ENCODE assay signal across 1 cellular context in genomic region chr12:56078931-56079728, GRCh38.
A peak's percentile ranks its signal among the peaks of the same experiment; 100 is the strongest.
TF ChIP-seq lines count a peak whose summit lies in the region.

No MANE protein-coding gene starts in this region.

TF ChIP-seq in K562, 482 proteins besides CTCF, POLR2A, EP300 and RAD21 (continued from another document):
- TF ChIP-seq CBFA2T2 (conservative IDR thresholded peaks at IDR 0.05), result no peak
- peak; percentile 59; the same call in 1 of the 2 replicates for TF ChIP-seq HNRNPL (IDR thresholded peaks at IDR 0.05; ENCODE audit: low read depth, low read length)
- TF ChIP-seq SRSF3 (IDR thresholded peaks at IDR 0.05; ENCODE audit: insufficient read depth, low read length), result no peak
- 0 out of 2 replicates have a peak, but pooled peaks have one; percentile 23 for TF ChIP-seq SP1 (CRISPR knock-in tag; IDR thresholded peaks at IDR 0.05)
